ENCODE assay signal across 21 cellular contexts in genomic region chr6:124190256-124190655, GRCh38.
"Had no signal": no experiment of that assay in that cellular context is flagged by ENCODE, and none has a peak within 500 bp of the region (broad histone marks: within the 10 kb centered on the region; RNA-seq: fewer than 3 reads in every experiment).

No MANE protein-coding gene starts in this region.

- H3K36me3 Mint-ChIP-seq: immature natural killer cell, natural killer cell had no signal

- H3K4me3 Mint-ChIP-seq: activated CD4-positive, alpha-beta T cell treated with anti-CD3 and anti-CD28 coated beads, Interleukin-2, amount 10 ng/mL, durations not matched to agents 7 days and 5 days; activated CD8-positive, alpha-beta T cell treated with anti-CD3 and anti-CD28 coated beads for 36 hours; activated naive CD8-positive, alpha-beta T cell treated with anti-CD3 and anti-CD28 coated beads, Interleukin-2, amount 50 U/mL, for 24 hours; activated T-helper 1 cell treated with anti-CD3 and anti-CD28 coated beads, Interleukin-12 subunit alpha, Interleukin-12 subunit beta, Interleukin-2, Interleukin-4 antibody, amounts not matched to agents 30 ng/mL and 10 ng/mL and 1 ng/mL, durations not matched to agents 14 hours and 24 hours and 36 hours; immature natural killer cell; natural killer cell had no signal

- H3K9me3 ChIP-seq: body of pancreas, heart right ventricle, prostate gland, thoracic aorta, upper lobe of right lung had no signal

- DNase-seq: activated CD4-positive, alpha-beta T cell treated with anti-CD3 and anti-CD28 coated beads, Interleukin-2, amount 10 ng/mL, durations not matched to agents 7 days and 5 days; activated CD4-positive, CD25-positive, alpha-beta regulatory T cell treated with anti-CD3 and anti-CD28 coated beads, Interleukin-2, amount 50 U/mL, for 72 hours; activated CD8-positive, alpha-beta T cell treated with anti-CD3 and anti-CD28 coated beads for 36 hours; activated gamma-delta T cell; activated naive CD4-positive, alpha-beta T cell treated with anti-CD3 and anti-CD28 coated beads, Interleukin-2, amount 50 U/mL, for 16 hours; activated naive CD8-positive, alpha-beta T cell treated with anti-CD3 and anti-CD28 coated beads, Interleukin-2, amount 50 U/mL, for 24 hours; body of pancreas; heart right ventricle; immature natural killer cell; kidney glomerular epithelial cell; left lung; midbrain; natural killer cell; stimulated activated CD4-positive, alpha-beta T cell treated with anti-CD3 and anti-CD28 coated beads, Interleukin-4, amount 100 ng/mL, for 1 hour; stimulated activated naive CD4-positive, alpha-beta T cell; upper lobe of right lung had no signal

- H3K27ac ChIP-seq: body of pancreas, heart right ventricle, left lung, prostate gland, thoracic aorta, upper lobe of right lung, VCaP had no signal

- H3K27me3 ChIP-seq: body of pancreas, heart right ventricle, left lung, upper lobe of right lung had no signal

- H3K4me1 Mint-ChIP-seq: activated CD4-positive, alpha-beta T cell treated with anti-CD3 and anti-CD28 coated beads, Interleukin-2, amount 10 ng/mL, durations not matched to agents 7 days and 5 days; activated naive CD8-positive, alpha-beta T cell treated with anti-CD3 and anti-CD28 coated beads, Interleukin-2, amount 50 U/mL, for 24 hours; immature natural killer cell; natural killer cell had no signal

- H3K4me3 ChIP-seq: body of pancreas, heart right ventricle, left lung, lung, prostate gland, thoracic aorta, upper lobe of right lung had no signal

- H3K4me1 ChIP-seq: body of pancreas, heart right ventricle, left lung, prostate gland, upper lobe of right lung had no signal

- H3K27me3 Mint-ChIP-seq: activated CD4-positive, alpha-beta T cell treated with anti-CD3 and anti-CD28 coated beads, Interleukin-2, amount 10 ng/mL, durations not matched to agents 7 days and 5 days; activated CD8-positive, alpha-beta T cell treated with anti-CD3 and anti-CD28 coated beads for 36 hours; activated naive CD8-positive, alpha-beta T cell treated with anti-CD3 and anti-CD28 coated beads, Interleukin-2, amount 50 U/mL, for 24 hours had no signal

- ATAC-seq: activated CD8-positive, alpha-beta T cell treated with anti-CD3 and anti-CD28 coated beads for 36 hours; activated naive CD8-positive, alpha-beta T cell treated with anti-CD3 and anti-CD28 coated beads, Interleukin-2, amount 50 U/mL, for 24 hours; body of pancreas; heart right ventricle; left lung; natural killer cell; upper lobe of right lung had no signal

- H3K27ac Mint-ChIP-seq: activated CD4-positive, alpha-beta T cell treated with anti-CD3 and anti-CD28 coated beads, Interleukin-2, amount 10 ng/mL, durations not matched to agents 7 days and 5 days; activated CD8-positive, alpha-beta T cell treated with anti-CD3 and anti-CD28 coated beads for 36 hours; activated naive CD8-positive, alpha-beta T cell treated with anti-CD3 and anti-CD28 coated beads, Interleukin-2, amount 50 U/mL, for 24 hours; activated T-helper 1 cell treated with anti-CD3 and anti-CD28 coated beads, Interleukin-12 subunit alpha, Interleukin-12 subunit beta, Interleukin-2, Interleukin-4 antibody, amounts not matched to agents 30 ng/mL and 10 ng/mL and 1 ng/mL, durations not matched to agents 14 hours and 24 hours and 36 hours; immature natural killer cell; natural killer cell had no signal

- H3K36me3 ChIP-seq: heart right ventricle, left lung, prostate gland, thoracic aorta, upper lobe of right lung had no signal

- H3K9me3 Mint-ChIP-seq: activated CD4-positive, alpha-beta T cell treated with anti-CD3 and anti-CD28 coated beads, Interleukin-2, amount 10 ng/mL, durations not matched to agents 7 days and 5 days; activated T-helper 1 cell treated with anti-CD3 and anti-CD28 coated beads, Interleukin-12 subunit alpha, Interleukin-12 subunit beta, Interleukin-2, Interleukin-4 antibody, amounts not matched to agents 30 ng/mL and 10 ng/mL and 1 ng/mL, durations not matched to agents 14 hours and 24 hours and 36 hours had no signal
